2 cellular contexts compared by ENCODE assay signal in the genomic region with DNA sequence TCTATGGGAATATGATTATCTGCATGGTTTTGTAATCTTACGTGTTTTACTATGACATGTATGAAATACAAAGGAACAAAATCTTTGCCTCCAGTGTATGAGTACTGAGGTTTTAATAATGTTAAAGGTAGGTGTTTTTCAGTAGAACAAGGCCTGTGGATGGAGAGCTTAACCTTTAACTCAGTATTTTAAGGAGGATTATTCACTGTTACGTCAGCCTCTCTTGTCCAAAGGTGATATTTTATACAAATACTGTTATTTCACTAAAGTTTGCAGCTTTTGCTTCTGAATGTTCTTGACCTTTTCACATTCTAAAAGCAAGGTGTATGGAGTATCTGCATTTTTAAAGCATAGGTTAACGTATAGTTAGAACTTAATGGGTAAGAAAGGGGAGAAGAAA.
TF ChIP-seq lines count a peak whose summit lies in the region.

No MANE protein-coding gene starts in this region.

TF ChIP-seq in liver, 16 proteins besides CTCF, POLR2A, EP300 and RAD21 (continued from another document):
- TF ChIP-seq, protein P1, sequence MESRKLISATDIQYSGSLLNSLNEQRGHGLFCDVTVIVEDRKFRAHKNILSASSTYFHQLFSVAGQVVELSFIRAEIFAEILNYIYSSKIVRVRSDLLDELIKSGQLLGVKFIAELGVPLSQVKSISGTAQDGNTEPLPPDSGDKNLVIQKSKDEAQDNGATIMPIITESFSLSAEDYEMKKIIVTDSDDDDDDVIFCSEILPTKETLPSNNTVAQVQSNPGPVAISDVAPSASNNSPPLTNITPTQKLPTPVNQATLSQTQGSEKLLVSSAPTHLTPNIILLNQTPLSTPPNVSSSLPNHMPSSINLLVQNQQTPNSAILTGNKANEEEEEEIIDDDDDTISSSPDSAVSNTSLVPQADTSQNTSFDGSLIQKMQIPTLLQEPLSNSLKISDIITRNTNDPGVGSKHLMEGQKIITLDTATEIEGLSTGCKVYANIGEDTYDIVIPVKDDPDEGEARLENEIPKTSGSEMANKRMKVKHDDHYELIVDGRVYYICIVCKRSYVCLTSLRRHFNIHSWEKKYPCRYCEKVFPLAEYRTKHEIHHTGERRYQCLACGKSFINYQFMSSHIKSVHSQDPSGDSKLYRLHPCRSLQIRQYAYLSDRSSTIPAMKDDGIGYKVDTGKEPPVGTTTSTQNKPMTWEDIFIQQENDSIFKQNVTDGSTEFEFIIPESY (IDR thresholded peaks at IDR 0.05) = no peak
- no peak for TF ChIP-seq HNF4G (IDR thresholded peaks at IDR 0.05)
- TF ChIP-seq SP1 (IDR thresholded peaks at IDR 0.05) = peak; percentile 54
- TF ChIP-seq, protein P2, sequence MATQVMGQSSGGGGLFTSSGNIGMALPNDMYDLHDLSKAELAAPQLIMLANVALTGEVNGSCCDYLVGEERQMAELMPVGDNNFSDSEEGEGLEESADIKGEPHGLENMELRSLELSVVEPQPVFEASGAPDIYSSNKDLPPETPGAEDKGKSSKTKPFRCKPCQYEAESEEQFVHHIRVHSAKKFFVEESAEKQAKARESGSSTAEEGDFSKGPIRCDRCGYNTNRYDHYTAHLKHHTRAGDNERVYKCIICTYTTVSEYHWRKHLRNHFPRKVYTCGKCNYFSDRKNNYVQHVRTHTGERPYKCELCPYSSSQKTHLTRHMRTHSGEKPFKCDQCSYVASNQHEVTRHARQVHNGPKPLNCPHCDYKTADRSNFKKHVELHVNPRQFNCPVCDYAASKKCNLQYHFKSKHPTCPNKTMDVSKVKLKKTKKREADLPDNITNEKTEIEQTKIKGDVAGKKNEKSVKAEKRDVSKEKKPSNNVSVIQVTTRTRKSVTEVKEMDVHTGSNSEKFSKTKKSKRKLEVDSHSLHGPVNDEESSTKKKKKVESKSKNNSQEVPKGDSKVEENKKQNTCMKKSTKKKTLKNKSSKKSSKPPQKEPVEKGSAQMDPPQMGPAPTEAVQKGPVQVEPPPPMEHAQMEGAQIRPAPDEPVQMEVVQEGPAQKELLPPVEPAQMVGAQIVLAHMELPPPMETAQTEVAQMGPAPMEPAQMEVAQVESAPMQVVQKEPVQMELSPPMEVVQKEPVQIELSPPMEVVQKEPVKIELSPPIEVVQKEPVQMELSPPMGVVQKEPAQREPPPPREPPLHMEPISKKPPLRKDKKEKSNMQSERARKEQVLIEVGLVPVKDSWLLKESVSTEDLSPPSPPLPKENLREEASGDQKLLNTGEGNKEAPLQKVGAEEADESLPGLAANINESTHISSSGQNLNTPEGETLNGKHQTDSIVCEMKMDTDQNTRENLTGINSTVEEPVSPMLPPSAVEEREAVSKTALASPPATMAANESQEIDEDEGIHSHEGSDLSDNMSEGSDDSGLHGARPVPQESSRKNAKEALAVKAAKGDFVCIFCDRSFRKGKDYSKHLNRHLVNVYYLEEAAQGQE (IDR thresholded peaks at IDR 0.05) = no peak
- TF ChIP-seq EGR1 (IDR thresholded peaks at IDR 0.05; ENCODE audit: low read depth in 2 of 2) = no peak
- no peak for TF ChIP-seq YY1 (IDR thresholded peaks at IDR 0.05)
- TF ChIP-seq, protein P3, sequence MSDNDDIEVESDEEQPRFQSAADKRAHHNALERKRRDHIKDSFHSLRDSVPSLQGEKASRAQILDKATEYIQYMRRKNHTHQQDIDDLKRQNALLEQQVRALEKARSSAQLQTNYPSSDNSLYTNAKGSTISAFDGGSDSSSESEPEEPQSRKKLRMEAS (IDR thresholded peaks at IDR 0.05) = no peak
TF ChIP-seq in liver: peak in this region for 4.

TF ChIP-seq in HepG2, 621 proteins besides CTCF, POLR2A, EP300 and RAD21 (continued from another document):
- TF ChIP-seq, protein P4, sequence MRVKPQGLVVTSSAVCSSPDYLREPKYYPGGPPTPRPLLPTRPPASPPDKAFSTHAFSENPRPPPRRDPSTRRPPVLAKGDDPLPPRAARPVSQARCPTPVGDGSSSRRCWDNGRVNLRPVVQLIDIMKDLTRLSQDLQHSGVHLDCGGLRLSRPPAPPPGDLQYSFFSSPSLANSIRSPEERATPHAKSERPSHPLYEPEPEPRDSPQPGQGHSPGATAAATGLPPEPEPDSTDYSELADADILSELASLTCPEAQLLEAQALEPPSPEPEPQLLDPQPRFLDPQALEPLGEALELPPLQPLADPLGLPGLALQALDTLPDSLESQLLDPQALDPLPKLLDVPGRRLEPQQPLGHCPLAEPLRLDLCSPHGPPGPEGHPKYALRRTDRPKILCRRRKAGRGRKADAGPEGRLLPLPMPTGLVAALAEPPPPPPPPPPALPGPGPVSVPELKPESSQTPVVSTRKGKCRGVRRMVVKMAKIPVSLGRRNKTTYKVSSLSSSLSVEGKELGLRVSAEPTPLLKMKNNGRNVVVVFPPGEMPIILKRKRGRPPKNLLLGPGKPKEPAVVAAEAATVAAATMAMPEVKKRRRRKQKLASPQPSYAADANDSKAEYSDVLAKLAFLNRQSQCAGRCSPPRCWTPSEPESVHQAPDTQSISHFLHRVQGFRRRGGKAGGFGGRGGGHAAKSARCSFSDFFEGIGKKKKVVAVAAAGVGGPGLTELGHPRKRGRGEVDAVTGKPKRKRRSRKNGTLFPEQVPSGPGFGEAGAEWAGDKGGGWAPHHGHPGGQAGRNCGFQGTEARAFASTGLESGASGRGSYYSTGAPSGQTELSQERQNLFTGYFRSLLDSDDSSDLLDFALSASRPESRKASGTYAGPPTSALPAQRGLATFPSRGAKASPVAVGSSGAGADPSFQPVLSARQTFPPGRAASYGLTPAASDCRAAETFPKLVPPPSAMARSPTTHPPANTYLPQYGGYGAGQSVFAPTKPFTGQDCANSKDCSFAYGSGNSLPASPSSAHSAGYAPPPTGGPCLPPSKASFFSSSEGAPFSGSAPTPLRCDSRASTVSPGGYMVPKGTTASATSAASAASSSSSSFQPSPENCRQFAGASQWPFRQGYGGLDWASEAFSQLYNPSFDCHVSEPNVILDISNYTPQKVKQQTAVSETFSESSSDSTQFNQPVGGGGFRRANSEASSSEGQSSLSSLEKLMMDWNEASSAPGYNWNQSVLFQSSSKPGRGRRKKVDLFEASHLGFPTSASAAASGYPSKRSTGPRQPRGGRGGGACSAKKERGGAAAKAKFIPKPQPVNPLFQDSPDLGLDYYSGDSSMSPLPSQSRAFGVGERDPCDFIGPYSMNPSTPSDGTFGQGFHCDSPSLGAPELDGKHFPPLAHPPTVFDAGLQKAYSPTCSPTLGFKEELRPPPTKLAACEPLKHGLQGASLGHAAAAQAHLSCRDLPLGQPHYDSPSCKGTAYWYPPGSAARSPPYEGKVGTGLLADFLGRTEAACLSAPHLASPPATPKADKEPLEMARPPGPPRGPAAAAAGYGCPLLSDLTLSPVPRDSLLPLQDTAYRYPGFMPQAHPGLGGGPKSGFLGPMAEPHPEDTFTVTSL (CRISPR knock-in tag; IDR thresholded peaks at IDR 0.05; ENCODE audit: borderline replicate concordance) = no peak
- no peak for TF ChIP-seq ZMYM4 (CRISPR knock-in tag; IDR thresholded peaks at IDR 0.05)
- no peak for TF ChIP-seq ZNF235 (CRISPR knock-in tag; IDR thresholded peaks at IDR 0.05; ENCODE audit: borderline replicate concordance)
- no peak for TF ChIP-seq KDM5A (IDR thresholded peaks at IDR 0.05; ENCODE audit: borderline replicate concordance, low read length)
- no peak for TF ChIP-seq KLF11 (CRISPR knock-in tag; IDR thresholded peaks at IDR 0.05)
- no peak for TF ChIP-seq RBFOX2 (IDR thresholded peaks at IDR 0.05; ENCODE audit: low read depth, low read length)
- no peak for TF ChIP-seq ZFP36L1 (CRISPR knock-in tag; IDR thresholded peaks at IDR 0.05)
- no peak for TF ChIP-seq ZNF562 (CRISPR knock-in tag; IDR thresholded peaks at IDR 0.05; ENCODE audit: borderline replicate concordance)
- TF ChIP-seq, protein P5, sequence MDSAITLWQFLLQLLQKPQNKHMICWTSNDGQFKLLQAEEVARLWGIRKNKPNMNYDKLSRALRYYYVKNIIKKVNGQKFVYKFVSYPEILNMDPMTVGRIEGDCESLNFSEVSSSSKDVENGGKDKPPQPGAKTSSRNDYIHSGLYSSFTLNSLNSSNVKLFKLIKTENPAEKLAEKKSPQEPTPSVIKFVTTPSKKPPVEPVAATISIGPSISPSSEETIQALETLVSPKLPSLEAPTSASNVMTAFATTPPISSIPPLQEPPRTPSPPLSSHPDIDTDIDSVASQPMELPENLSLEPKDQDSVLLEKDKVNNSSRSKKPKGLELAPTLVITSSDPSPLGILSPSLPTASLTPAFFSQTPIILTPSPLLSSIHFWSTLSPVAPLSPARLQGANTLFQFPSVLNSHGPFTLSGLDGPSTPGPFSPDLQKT (CRISPR knock-in tag; IDR thresholded peaks at IDR 0.05; ENCODE audit: borderline replicate concordance) = no peak
- no peak for TF ChIP-seq DNMT3B (CRISPR knock-in tag; conservative IDR thresholded peaks at IDR 0.05)
- TF ChIP-seq FOXA3 (CRISPR knock-in tag; IDR thresholded peaks at IDR 0.05) = no peak
- TF ChIP-seq ZNF34 (CRISPR knock-in tag; IDR thresholded peaks at IDR 0.05; ENCODE audit: borderline replicate concordance) = no peak
- no peak for TF ChIP-seq PAX8 (CRISPR knock-in tag; IDR thresholded peaks at IDR 0.05; ENCODE audit: borderline replicate concordance)
- TF ChIP-seq, protein P6, sequence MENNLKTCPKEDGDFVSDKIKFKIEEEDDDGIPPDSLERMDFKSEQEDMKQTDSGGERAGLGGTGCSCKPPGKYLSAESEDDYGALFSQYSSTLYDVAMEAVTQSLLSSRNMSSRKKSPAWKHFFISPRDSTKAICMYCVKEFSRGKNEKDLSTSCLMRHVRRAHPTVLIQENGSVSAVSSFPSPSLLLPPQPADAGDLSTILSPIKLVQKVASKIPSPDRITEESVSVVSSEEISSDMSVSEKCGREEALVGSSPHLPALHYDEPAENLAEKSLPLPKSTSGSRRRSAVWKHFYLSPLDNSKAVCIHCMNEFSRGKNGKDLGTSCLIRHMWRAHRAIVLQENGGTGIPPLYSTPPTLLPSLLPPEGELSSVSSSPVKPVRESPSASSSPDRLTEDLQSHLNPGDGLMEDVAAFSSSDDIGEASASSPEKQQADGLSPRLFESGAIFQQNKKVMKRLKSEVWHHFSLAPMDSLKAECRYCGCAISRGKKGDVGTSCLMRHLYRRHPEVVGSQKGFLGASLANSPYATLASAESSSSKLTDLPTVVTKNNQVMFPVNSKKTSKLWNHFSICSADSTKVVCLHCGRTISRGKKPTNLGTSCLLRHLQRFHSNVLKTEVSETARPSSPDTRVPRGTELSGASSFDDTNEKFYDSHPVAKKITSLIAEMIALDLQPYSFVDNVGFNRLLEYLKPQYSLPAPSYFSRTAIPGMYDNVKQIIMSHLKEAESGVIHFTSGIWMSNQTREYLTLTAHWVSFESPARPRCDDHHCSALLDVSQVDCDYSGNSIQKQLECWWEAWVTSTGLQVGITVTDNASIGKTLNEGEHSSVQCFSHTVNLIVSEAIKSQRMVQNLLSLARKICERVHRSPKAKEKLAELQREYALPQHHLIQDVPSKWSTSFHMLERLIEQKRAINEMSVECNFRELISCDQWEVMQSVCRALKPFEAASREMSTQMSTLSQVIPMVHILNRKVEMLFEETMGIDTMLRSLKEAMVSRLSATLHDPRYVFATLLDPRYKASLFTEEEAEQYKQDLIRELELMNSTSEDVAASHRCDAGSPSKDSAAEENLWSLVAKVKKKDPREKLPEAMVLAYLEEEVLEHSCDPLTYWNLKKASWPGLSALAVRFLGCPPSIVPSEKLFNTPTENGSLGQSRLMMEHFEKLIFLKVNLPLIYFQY (CRISPR knock-in tag; IDR thresholded peaks at IDR 0.05; ENCODE audit: borderline replicate concordance) = no peak
